Comparison of ENCODE assay signal across 1 cellular context in the genomic region with DNA sequence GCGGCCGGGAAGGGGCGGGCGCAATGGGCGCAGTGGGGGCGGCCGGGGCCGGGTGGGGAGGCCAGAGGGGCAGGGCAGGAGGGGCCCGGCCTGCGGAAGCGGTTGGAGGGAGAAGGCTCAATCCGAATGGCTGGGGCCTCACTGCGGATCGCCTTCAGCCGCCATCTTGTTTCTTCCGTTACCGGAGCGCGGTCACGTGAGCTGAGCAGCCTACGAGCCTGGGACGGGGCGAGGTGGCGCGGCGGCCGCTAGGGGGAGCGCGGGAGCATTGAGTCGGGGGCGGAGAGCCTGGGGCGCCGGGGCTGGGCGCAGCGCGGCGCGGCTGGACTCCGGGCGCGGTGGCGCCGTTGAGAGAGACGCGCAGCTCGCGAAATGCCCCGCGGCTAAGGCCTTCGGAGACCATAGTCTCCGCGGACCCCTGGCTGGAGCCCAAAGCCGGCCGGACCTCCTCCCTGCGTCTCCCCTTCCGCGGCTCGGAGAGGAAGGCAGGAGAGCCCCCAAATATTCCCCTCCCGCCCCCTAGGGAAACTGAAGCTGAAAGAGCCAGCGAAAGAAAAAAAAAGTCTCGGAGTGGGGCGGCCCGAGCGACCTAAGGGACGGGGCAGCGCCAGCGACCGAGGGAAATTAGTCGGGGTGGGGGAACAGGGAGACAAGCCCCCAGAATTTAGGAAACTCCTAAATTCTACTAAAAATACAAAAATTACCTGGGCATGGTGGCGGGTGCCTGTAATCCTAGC.
TF ChIP-seq lines count a peak whose summit lies in the region.
"Not testable (repeated sequence)": the region's sequence is repeated elsewhere in the genome, so short reads cannot be mapped to it uniquely, and the experiment has no call there.

A gene (minus strand): TSS at position 190 of the 737 bp plus-strand sequence. CDS start 22,221 bp downstream, outside the sequence.

TF ChIP-seq in HepG2, 621 proteins besides CTCF, POLR2A, EP300 and RAD21 (continued from another document and continues in another):
- TF ChIP-seq, protein P1, sequence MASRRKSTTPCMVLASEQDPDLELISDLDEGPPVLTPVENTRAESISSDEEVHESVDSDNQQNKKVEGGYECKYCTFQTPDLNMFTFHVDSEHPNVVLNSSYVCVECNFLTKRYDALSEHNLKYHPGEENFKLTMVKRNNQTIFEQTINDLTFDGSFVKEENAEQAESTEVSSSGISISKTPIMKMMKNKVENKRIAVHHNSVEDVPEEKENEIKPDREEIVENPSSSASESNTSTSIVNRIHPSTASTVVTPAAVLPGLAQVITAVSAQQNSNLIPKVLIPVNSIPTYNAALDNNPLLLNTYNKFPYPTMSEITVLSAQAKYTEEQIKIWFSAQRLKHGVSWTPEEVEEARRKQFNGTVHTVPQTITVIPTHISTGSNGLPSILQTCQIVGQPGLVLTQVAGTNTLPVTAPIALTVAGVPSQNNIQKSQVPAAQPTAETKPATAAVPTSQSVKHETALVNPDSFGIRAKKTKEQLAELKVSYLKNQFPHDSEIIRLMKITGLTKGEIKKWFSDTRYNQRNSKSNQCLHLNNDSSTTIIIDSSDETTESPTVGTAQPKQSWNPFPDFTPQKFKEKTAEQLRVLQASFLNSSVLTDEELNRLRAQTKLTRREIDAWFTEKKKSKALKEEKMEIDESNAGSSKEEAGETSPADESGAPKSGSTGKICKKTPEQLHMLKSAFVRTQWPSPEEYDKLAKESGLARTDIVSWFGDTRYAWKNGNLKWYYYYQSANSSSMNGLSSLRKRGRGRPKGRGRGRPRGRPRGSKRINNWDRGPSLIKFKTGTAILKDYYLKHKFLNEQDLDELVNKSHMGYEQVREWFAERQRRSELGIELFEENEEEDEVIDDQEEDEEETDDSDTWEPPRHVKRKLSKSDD (CRISPR knock-in tag; IDR thresholded peaks at IDR 0.05; ENCODE audit: low read depth), result peak; percentile 85
- TF ChIP-seq HDAC1 (CRISPR knock-in tag; IDR thresholded peaks at IDR 0.05), result peak; percentile 67
- peak; percentile 82 for TF ChIP-seq DMAP1 (CRISPR knock-in tag; IDR thresholded peaks at IDR 0.05)
- peak; percentile 61; the same call in 1 of the 2 replicates for TF ChIP-seq EEA1 (CRISPR knock-in tag; IDR thresholded peaks at IDR 0.05; ENCODE audit: borderline replicate concordance)
- TF ChIP-seq DR1 (CRISPR knock-in tag; IDR thresholded peaks at IDR 0.05), result peak; percentile 63; the same call in 1 of the 2 replicates
- TF ChIP-seq SAFB2 (CRISPR knock-in tag; IDR thresholded peaks at IDR 0.05; ENCODE audit: borderline replicate concordance, low read depth), result peak; percentile 71; the same call in 1 of the 2 replicates
- 0 out of 2 replicates have a peak, but pooled peaks have one; percentile 3 for TF ChIP-seq NCOR1 (IDR thresholded peaks at IDR 0.05; ENCODE audit: borderline replicate concordance, low read length)
- not testable (repeated sequence) for TF ChIP-seq FOXP1 (IDR thresholded peaks at IDR 0.05)
- TF ChIP-seq FOXP1 (CRISPR knock-in tag; IDR thresholded peaks at IDR 0.05), result 0 out of 2 replicates have a peak, but pooled peaks have one; percentile 38
- TF ChIP-seq, protein P2, sequence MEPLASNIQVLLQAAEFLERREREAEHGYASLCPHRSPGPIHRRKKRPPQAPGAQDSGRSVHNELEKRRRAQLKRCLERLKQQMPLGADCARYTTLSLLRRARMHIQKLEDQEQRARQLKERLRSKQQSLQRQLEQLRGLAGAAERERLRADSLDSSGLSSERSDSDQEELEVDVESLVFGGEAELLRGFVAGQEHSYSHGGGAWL (CRISPR knock-in tag; IDR thresholded peaks at IDR 0.05), result peak; percentile 47; the same call in 1 of the 2 replicates
- TF ChIP-seq, protein P3, sequence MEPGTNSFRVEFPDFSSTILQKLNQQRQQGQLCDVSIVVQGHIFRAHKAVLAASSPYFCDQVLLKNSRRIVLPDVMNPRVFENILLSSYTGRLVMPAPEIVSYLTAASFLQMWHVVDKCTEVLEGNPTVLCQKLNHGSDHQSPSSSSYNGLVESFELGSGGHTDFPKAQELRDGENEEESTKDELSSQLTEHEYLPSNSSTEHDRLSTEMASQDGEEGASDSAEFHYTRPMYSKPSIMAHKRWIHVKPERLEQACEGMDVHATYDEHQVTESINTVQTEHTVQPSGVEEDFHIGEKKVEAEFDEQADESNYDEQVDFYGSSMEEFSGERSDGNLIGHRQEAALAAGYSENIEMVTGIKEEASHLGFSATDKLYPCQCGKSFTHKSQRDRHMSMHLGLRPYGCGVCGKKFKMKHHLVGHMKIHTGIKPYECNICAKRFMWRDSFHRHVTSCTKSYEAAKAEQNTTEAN (CRISPR knock-in tag; conservative IDR thresholded peaks at IDR 0.05), result peak; percentile 77
- TF ChIP-seq, protein P4, sequence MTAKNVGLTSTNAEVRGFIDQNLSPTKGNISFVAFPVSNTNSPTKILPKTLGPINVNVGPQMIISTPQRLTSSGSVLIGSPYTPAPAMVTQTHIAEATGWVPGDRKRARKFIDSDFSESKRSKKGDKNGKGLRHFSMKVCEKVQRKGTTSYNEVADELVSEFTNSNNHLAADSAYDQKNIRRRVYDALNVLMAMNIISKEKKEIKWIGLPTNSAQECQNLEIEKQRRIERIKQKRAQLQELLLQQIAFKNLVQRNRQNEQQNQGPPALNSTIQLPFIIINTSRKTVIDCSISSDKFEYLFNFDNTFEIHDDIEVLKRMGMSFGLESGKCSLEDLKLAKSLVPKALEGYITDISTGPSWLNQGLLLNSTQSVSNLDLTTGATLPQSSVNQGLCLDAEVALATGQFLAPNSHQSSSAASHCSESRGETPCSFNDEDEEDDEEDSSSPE (CRISPR knock-in tag; IDR thresholded peaks at IDR 0.05), result peak; percentile 64
- peak; percentile 69 for TF ChIP-seq POLR2G (IDR thresholded peaks at IDR 0.05; ENCODE audit: low read depth, low read length)
- peak; percentile 81; the same call in 1 of the 2 replicates for TF ChIP-seq FOXK1 (CRISPR knock-in tag; IDR thresholded peaks at IDR 0.05; ENCODE audit: borderline replicate concordance, low read depth)
- TF ChIP-seq PHF21A (CRISPR knock-in tag; IDR thresholded peaks at IDR 0.05), result 0 out of 2 replicates have a peak, but pooled peaks have one; percentile 39
- TF ChIP-seq, protein P5, sequence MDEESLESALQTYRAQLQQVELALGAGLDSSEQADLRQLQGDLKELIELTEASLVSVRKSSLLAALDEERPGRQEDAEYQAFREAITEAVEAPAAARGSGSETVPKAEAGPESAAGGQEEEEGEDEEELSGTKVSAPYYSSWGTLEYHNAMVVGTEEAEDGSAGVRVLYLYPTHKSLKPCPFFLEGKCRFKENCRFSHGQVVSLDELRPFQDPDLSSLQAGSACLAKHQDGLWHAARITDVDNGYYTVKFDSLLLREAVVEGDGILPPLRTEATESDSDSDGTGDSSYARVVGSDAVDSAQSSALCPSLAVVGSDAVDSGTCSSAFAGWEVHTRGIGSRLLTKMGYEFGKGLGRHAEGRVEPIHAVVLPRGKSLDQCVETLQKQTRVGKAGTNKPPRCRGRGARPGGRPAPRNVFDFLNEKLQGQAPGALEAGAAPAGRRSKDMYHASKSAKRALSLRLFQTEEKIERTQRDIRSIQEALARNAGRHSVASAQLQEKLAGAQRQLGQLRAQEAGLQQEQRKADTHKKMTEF (CRISPR knock-in tag; IDR thresholded peaks at IDR 0.05), result peak; percentile 74
- TF ChIP-seq, protein P6, sequence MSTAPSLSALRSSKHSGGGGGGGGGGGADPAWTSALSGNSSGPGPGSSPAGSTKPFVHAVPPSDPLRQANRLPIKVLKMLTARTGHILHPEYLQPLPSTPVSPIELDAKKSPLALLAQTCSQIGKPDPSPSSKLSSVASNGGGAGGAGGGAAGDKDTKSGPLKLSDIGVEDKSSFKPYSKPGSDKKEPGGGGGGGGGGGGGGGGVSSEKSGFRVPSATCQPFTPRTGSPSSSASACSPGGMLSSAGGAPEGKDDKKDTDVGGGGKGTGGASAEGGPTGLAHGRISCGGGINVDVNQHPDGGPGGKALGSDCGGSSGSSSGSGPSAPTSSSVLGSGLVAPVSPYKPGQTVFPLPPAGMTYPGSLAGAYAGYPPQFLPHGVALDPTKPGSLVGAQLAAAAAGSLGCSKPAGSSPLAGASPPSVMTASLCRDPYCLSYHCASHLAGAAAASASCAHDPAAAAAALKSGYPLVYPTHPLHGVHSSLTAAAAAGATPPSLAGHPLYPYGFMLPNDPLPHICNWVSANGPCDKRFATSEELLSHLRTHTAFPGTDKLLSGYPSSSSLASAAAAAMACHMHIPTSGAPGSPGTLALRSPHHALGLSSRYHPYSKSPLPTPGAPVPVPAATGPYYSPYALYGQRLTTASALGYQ (CRISPR knock-in tag; IDR thresholded peaks at IDR 0.05), result peak; percentile 75; the same call in 1 of the 2 replicates
- peak; percentile 60; the same call in 1 of the 2 replicates for TF ChIP-seq MEIS2 (CRISPR knock-in tag; IDR thresholded peaks at IDR 0.05)
- TF ChIP-seq, protein P7, sequence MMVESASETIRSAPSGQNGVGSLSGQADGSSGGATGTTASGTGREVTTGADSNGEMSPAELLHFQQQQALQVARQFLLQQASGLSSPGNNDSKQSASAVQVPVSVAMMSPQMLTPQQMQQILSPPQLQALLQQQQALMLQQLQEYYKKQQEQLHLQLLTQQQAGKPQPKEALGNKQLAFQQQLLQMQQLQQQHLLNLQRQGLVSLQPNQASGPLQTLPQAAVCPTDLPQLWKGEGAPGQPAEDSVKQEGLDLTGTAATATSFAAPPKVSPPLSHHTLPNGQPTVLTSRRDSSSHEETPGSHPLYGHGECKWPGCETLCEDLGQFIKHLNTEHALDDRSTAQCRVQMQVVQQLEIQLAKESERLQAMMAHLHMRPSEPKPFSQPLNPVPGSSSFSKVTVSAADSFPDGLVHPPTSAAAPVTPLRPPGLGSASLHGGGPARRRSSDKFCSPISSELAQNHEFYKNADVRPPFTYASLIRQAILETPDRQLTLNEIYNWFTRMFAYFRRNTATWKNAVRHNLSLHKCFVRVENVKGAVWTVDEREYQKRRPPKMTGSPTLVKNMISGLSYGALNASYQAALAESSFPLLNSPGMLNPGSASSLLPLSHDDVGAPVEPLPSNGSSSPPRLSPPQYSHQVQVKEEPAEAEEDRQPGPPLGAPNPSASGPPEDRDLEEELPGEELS (CRISPR knock-in tag; IDR thresholded peaks at IDR 0.05), result peak; percentile 39
- TF ChIP-seq KDM3A (CRISPR knock-in tag; IDR thresholded peaks at IDR 0.05; ENCODE audit: low read depth), result peak; percentile 83; the same call in 1 of the 2 replicates
- TF ChIP-seq ZNF879 (CRISPR knock-in tag; IDR thresholded peaks at IDR 0.05), result peak; percentile 81; the same call in 1 of the 2 replicates
- 0 out of 2 replicates have a peak, but pooled peaks have one; percentile 48 for TF ChIP-seq TBP (CRISPR knock-in tag; IDR thresholded peaks at IDR 0.05)
- TF ChIP-seq, protein P8, sequence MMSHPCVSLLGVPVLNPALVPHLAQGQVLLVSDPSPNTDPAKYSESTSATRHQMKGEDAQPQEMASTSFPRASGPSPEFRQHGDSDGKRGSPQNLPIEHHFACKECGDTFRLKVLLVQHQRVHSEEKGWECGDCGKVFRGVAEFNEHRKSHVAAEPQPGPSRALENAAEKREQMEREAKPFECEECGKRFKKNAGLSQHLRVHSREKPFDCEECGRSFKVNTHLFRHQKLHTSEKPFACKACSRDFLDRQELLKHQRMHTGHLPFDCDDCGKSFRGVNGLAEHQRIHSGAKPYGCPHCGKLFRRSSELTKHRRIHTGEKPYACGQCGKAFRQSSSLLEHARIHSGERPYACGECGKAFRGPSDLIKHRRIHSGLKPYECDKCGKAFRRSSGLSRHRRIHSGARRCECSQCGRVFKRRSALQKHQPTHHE (CRISPR knock-in tag; IDR thresholded peaks at IDR 0.05; ENCODE audit: borderline replicate concordance), result peak; percentile 51; the same call in 1 of the 2 replicates
- TF ChIP-seq, protein P9, sequence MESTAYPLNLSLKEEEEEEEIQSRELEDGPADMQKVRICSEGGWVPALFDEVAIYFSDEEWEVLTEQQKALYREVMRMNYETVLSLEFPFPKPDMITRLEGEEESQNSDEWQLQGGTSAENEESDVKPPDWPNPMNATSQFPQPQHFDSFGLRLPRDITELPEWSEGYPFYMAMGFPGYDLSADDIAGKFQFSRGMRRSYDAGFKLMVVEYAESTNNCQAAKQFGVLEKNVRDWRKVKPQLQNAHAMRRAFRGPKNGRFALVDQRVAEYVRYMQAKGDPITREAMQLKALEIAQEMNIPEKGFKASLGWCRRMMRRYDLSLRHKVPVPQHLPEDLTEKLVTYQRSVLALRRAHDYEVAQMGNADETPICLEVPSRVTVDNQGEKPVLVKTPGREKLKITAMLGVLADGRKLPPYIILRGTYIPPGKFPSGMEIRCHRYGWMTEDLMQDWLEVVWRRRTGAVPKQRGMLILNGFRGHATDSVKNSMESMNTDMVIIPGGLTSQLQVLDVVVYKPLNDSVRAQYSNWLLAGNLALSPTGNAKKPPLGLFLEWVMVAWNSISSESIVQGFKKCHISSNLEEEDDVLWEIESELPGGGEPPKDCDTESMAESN (CRISPR knock-in tag; conservative IDR thresholded peaks at IDR 0.05), result peak; percentile 94
- TF ChIP-seq GATAD1 (CRISPR knock-in tag; IDR thresholded peaks at IDR 0.05), result peak; percentile 87
- peak; percentile 65; the same call in 1 of the 2 replicates for TF ChIP-seq KMT2A (CRISPR knock-in tag; IDR thresholded peaks at IDR 0.05)
- TF ChIP-seq, protein P10, sequence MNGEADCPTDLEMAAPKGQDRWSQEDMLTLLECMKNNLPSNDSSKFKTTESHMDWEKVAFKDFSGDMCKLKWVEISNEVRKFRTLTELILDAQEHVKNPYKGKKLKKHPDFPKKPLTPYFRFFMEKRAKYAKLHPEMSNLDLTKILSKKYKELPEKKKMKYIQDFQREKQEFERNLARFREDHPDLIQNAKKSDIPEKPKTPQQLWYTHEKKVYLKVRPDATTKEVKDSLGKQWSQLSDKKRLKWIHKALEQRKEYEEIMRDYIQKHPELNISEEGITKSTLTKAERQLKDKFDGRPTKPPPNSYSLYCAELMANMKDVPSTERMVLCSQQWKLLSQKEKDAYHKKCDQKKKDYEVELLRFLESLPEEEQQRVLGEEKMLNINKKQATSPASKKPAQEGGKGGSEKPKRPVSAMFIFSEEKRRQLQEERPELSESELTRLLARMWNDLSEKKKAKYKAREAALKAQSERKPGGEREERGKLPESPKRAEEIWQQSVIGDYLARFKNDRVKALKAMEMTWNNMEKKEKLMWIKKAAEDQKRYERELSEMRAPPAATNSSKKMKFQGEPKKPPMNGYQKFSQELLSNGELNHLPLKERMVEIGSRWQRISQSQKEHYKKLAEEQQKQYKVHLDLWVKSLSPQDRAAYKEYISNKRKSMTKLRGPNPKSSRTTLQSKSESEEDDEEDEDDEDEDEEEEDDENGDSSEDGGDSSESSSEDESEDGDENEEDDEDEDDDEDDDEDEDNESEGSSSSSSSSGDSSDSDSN (CRISPR knock-in tag; IDR thresholded peaks at IDR 0.05), result peak; percentile 93; the same call in 1 of the 2 replicates
